ENCODE assay signal across 29 cellular contexts in the genomic region with DNA sequence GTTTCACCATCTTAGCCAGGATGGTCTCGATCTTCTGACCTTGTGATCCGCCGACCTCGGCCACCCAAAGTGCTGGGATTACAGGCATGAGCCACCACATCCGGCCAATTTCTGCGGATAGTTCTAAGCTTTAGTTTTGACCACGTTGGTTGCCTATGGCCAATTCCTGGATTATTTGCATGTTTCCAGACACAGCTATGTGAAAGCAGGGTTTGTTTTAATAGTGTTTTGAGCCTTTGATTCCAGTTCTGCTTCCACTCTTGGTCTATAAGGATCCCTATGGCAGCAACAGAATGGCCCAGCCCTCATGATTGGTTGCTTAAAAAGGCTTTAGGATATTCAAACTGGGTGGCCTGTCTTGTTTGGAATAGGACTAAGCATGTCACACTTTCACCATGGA.
"Had no signal": no experiment of that assay in that cellular context is flagged by ENCODE, and none has a peak within 500 bp of the region (broad histone marks: within the 10 kb centered on the region; RNA-seq: fewer than 3 reads in every experiment).

No MANE protein-coding gene starts in this region.

- H3K4me3 Mint-ChIP-seq: endodermal cell; mesothelial cell of epicardium; naive B cell; natural killer cell treated with Interleukin-12 subunit alpha and Interleukin-12 subunit beta and Interleukin-15 and Interleukin-18, amount 100 ng/mL, for 72 hours; neural progenitor cell; stimulated activated memory B cell treated with anti-CD40 and anti-IgM and Interleukin-4, amounts not matched to agents 10 μg/mL and 1 μg/mL and 100 μg/mL, for 72 hours; type B pancreatic cell had no signal

- H3K27ac ChIP-seq: esophagus muscularis mucosa, foreskin keratinocyte, heart right ventricle, left lung, neural progenitor cell, parathyroid adenoma, prostate gland, skin epidermis, spleen, testis, tibial artery had no signal

- H3K4me1 Mint-ChIP-seq: endodermal cell; mesothelial cell of epicardium; neural progenitor cell; stimulated activated memory B cell treated with anti-CD40 and anti-IgM and Interleukin-4, amounts not matched to agents 10 μg/mL and 1 μg/mL and 100 μg/mL, for 72 hours had no signal

- H3K4me3 ChIP-seq: esophagus muscularis mucosa, heart right ventricle, left lung, mucosa of descending colon, neural progenitor cell, prostate gland, skin epidermis, spleen, testis, tibial artery had no signal

- H3K27me3 Mint-ChIP-seq: naive B cell; natural killer cell treated with Interleukin-12 subunit alpha and Interleukin-12 subunit beta and Interleukin-15 and Interleukin-18, amount 100 ng/mL, for 72 hours; stimulated activated memory B cell treated with anti-CD40 and anti-IgM and Interleukin-4, amounts not matched to agents 10 μg/mL and 1 μg/mL and 100 μg/mL, for 72 hours; type B pancreatic cell had no signal

- H3K4me2 ChIP-seq: neural progenitor cell had no signal

- H3K9me3 ChIP-seq: esophagus muscularis mucosa, heart right ventricle, left lung, mucosa of descending colon, prostate gland, spleen, testis, tibial artery had no signal

- H3K27me3 ChIP-seq: esophagus muscularis mucosa, foreskin keratinocyte, heart right ventricle, left lung, neural progenitor cell, spleen, testis, tibial artery had no signal

- H3K27ac Mint-ChIP-seq: endodermal cell; mesothelial cell of epicardium; natural killer cell treated with Interleukin-12 subunit alpha and Interleukin-12 subunit beta and Interleukin-15 and Interleukin-18, amount 100 ng/mL, for 72 hours; neural progenitor cell; stimulated activated memory B cell treated with anti-CD40 and anti-IgM and Interleukin-4, amounts not matched to agents 10 μg/mL and 1 μg/mL and 100 μg/mL, for 72 hours; type B pancreatic cell had no signal

- ATAC-seq: foreskin keratinocyte; heart right ventricle; left cardiac atrium; left lung; mucosa of descending colon; natural killer cell treated with Interleukin-12 subunit alpha and Interleukin-12 subunit beta and Interleukin-15 and Interleukin-18, amount 100 ng/mL, for 72 hours; right cardiac atrium; stimulated activated memory B cell treated with anti-CD40 and anti-IgM and Interleukin-4, amounts not matched to agents 10 μg/mL and 1 μg/mL and 100 μg/mL, for 72 hours; stimulated activated naive CD8-positive, alpha-beta T cell treated with anti-CD3 and anti-CD28 coated beads, Interleukin-15, Interleukin-2, amounts not matched to agents 100 U/mL and 50 U/mL, for 24 hours had no signal

- H3K4me1 ChIP-seq: foreskin keratinocyte, left lung, neural progenitor cell, parathyroid adenoma, prostate gland, testis, tibial artery had no signal

- H2AFZ ChIP-seq: neural progenitor cell, parathyroid adenoma had no signal

- DNase-seq: effector CD8-positive, alpha-beta T cell; endodermal cell; foreskin keratinocyte; glutamatergic neuron; heart right ventricle; hippocampal formation; left cardiac atrium; left lung; mesenchymal stem cell; mucosa of descending colon; naive B cell; right cardiac atrium; spleen; stimulated activated CD4-positive, alpha-beta T cell treated with anti-CD3 and anti-CD28 coated beads, Interleukin-4, amount 100 ng/mL, for 4 hours; stimulated activated naive CD8-positive, alpha-beta T cell treated with anti-CD3 and anti-CD28 coated beads, Interleukin-15, Interleukin-2, amounts not matched to agents 100 U/mL and 50 U/mL, for 24 hours; substantia nigra; testis; tibial artery had no signal

- FAIRE-seq: colon, islet of Langerhans had no signal

- H3K9me3 Mint-ChIP-seq: endodermal cell; mesothelial cell of epicardium; naive B cell; natural killer cell treated with Interleukin-12 subunit alpha and Interleukin-12 subunit beta and Interleukin-15 and Interleukin-18, amount 100 ng/mL, for 72 hours; neural progenitor cell; stimulated activated memory B cell treated with anti-CD40 and anti-IgM and Interleukin-4, amounts not matched to agents 10 μg/mL and 1 μg/mL and 100 μg/mL, for 72 hours; type B pancreatic cell had no signal
